ENCODE assay signal across 13 cellular contexts in the genomic region with DNA sequence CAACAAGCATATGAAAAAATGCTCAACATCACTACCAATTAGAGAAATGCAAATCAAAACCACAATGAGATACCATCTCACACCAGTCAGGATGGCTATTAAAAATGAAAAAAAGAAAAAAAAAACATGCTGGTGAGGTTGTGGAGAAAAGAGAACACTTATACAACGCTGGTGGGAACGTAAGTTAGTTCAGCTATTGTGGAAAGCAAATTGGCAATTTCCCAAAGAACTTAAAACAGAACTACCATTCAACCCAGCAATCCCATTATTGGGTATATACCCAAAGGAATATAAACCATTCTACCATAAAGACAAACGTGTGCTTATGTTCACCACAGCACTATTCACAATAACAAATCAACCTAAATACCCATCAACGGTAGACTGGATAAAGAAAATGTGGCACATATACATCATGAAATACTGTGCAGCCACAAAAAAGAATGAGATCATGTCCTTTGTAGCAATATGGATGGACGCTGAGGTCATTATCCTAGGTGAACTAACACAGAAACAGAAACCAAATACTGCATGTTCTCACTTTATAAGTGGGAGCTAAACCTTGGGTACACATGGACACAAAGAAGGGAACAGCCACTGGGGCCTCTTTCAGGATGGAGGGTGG. TPM values are rescaled to one million over a fixed set of nuclear protein-coding genes. Genes with fewer than 3 reads are reported as not detected.
DNase-seq lines count a peak whose midpoint lies in the region; ATAC-seq lines count a peak whose summit lies in the region.
"Had no signal": no experiment of that assay in that cellular context is flagged by ENCODE, and none has a peak within 500 bp of the region (broad histone marks: within the 10 kb centered on the region; RNA-seq: fewer than 3 reads in every experiment).

No MANE protein-coding gene starts in this region.

- peak overlapping the region; percentile 8 to 47 for H3K27ac Mint-ChIP-seq in natural killer cell treated with Interleukin-12 subunit alpha and Interleukin-12 subunit beta and Interleukin-15 and Interleukin-18, amount 100 ng/mL, for 72 hours
- H3K27ac Mint-ChIP-seq: CD4-positive, alpha-beta T cell had no signal

- DNase-seq in NCI-H748 (lab: John Stamatoyannopoulos, UW; ENCODE audit: unreplicated experiment) (peak; percentile 4), NCI-H748 treated with DMSO at 0.1 percent for 48 hours (lab: John Stamatoyannopoulos, UW) (no peak), DMS53 (lab: John Stamatoyannopoulos, UW) (peak; percentile 95), SHP77 (lab: John Stamatoyannopoulos, UW) (peak; percentile 34 to 51), mesenteric fat pad (ENCODE audit: low spot score) (no peak), NCI-H187 treated with DMSO at 0.1 percent for 48 hours (lab: John Stamatoyannopoulos, UW) (no peak)
- no peak for DNase-seq in natural killer cell treated with Interleukin-12 subunit alpha and Interleukin-12 subunit beta and Interleukin-15 and Interleukin-18, amount 100 ng/mL, for 72 hours (ENCODE audit: low spot score)
- DNase-seq: AML-193; CD4-positive, alpha-beta T cell; NCI-H1092; NCI-H1694 treated with DMSO at 0.1 percent for 48 hours; NCI-H226; Peyer's patch had no signal

- H3K4me1 Mint-ChIP-seq in natural killer cell treated with Interleukin-12 subunit alpha and Interleukin-12 subunit beta and Interleukin-15 and Interleukin-18, amount 100 ng/mL, for 72 hours (ENCODE audit: low read depth in 2 of 2) = peaks cover 20 to 26% of the 10 kb centered on the region in 2 donors

- no peaks in the 10 kb centered on the region for H3K36me3 Mint-ChIP-seq in natural killer cell treated with Interleukin-12 subunit alpha and Interleukin-12 subunit beta and Interleukin-15 and Interleukin-18, amount 100 ng/mL, for 72 hours

- no peaks in the 10 kb centered on the region for H3K9me3 Mint-ChIP-seq in natural killer cell treated with Interleukin-12 subunit alpha and Interleukin-12 subunit beta and Interleukin-15 and Interleukin-18, amount 100 ng/mL, for 72 hours
- H3K9me3 Mint-ChIP-seq: CD4-positive, alpha-beta T cell had no signal

- H3K4me3 Mint-ChIP-seq in natural killer cell treated with Interleukin-12 subunit alpha and Interleukin-12 subunit beta and Interleukin-15 and Interleukin-18, amount 100 ng/mL, for 72 hours = no peak overlapping the region
- H3K4me3 Mint-ChIP-seq: CD4-positive, alpha-beta T cell had no signal

- H3K27me3 Mint-ChIP-seq in natural killer cell treated with Interleukin-12 subunit alpha and Interleukin-12 subunit beta and Interleukin-15 and Interleukin-18, amount 100 ng/mL, for 72 hours = no peaks in the 10 kb centered on the region
- H3K27me3 Mint-ChIP-seq: CD4-positive, alpha-beta T cell had no signal

- ATAC-seq in natural killer cell treated with Interleukin-12 subunit alpha and Interleukin-12 subunit beta and Interleukin-15 and Interleukin-18, amount 100 ng/mL, for 72 hours = no peak

RNA-seq across cellular contexts. Expression of a gene that starts 49.5 kb away (rescaled TPM):
- 10 to 100 TPM; 68.8 to 91.2 TPM for total RNA-seq in natural killer cell treated with Interleukin-12 subunit alpha and Interleukin-12 subunit beta and Interleukin-15 and Interleukin-18, amount 100 ng/mL, for 72 hours
- 38.5 TPM for total RNA-seq in mesenteric fat pad

Comparison
In these comparisons a context has a peak if more than half of its experiments do, and no peak if none do; other contexts are left out.
1. DNase-seq: peak in NCI-H748 (single experiment), DMS53 (single experiment) and SHP77 (2 of 2); none in NCI-H748 treated with DMSO at 0.1 percent for 48 hours (single experiment), natural killer cell treated with Interleukin-12 subunit alpha and Interleukin-12 subunit beta and Interleukin-15 and Interleukin-18, amount 100 ng/mL, for 72 hours (single experiment), mesenteric fat pad (single experiment) and NCI-H187 treated with DMSO at 0.1 percent for 48 hours (single experiment).